ENCODE assay signal across 5 cellular contexts in genomic region chr4:124762956-124763355, GRCh38.
"Had no signal": no experiment of that assay in that cellular context is flagged by ENCODE, and none has a peak within 500 bp of the region (broad histone marks: within the 10 kb centered on the region; RNA-seq: fewer than 3 reads in every experiment).

No MANE protein-coding gene starts in this region.

- DNase-seq: GM23248, GOT3, H7, HFFc6 had no signal

- H3K27me3 Mint-ChIP-seq: IgD-negative memory B cell had no signal

- H3K36me3 Mint-ChIP-seq: IgD-negative memory B cell had no signal

- H3K4me3 Mint-ChIP-seq: HFFc6, IgD-negative memory B cell had no signal

- H3K27ac Mint-ChIP-seq: HFFc6 had no signal

- H3K4me1 Mint-ChIP-seq: IgD-negative memory B cell had no signal

- H3K9me3 Mint-ChIP-seq: HFFc6 had no signal
